In the genomic region with DNA sequence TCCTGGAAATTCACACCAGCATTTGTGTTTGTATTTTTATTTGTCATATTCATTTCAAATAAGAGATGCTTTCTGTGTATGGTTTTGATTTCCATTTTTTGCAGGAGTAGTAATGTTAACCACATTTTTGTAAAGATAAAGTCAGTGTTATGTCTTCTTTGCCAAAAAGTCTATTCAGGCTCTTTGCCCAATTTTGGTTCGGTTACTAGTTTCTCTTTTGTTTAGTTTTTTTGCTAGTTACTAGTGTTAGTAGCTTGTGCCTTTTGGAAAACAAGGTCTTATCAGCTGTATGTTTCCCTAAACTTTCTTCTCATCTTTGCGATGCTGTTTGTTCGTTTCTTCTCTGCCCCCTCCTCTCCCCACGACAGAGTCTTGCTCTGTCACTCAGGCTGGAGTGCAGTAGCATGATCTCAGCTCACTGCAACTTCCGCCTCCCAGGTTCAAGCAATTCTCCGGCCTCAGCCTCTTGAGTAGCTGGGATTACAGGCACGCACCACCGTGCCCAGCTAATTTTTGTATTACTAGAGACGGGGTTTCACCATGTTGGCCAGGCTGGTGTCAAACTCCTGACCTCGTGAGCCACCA, we compare ENCODE assay signal across 1 cellular context.
TF ChIP-seq lines count a peak whose summit lies in the region.

No MANE protein-coding gene starts in this region.

TF ChIP-seq in HepG2, 621 proteins besides CTCF, POLR2A, EP300 and RAD21 (continued from another document):
- TF ChIP-seq ZSCAN31 (CRISPR knock-in tag; IDR thresholded peaks at IDR 0.05; ENCODE audit: low read depth) (no peak), NR2C2 (CRISPR knock-in tag; IDR thresholded peaks at IDR 0.05; ENCODE audit: borderline replicate concordance) (no peak), HES4 (CRISPR knock-in tag; IDR thresholded peaks at IDR 0.05; ENCODE audit: borderline replicate concordance) (no peak), NCOA5 (CRISPR knock-in tag; IDR thresholded peaks at IDR 0.05) (no peak)
